25 cellular contexts compared by ENCODE assay signal in genomic region chr14:91068642-91069041, GRCh38. TPM values are rescaled to one million over a fixed set of nuclear protein-coding genes. Genes with fewer than 3 reads are reported as not detected.
DNase-seq lines count a peak whose midpoint lies in the region; ATAC-seq lines count a peak whose summit lies in the region.
"Had no signal": no experiment of that assay in that cellular context is flagged by ENCODE, and none has a peak within 500 bp of the region (broad histone marks: within the 10 kb centered on the region; RNA-seq: fewer than 3 reads in every experiment).

No MANE protein-coding gene starts in this region.

- no peaks in the 10 kb centered on the region for H3K27me3 Mint-ChIP-seq in activated CD4-positive, alpha-beta T cell treated with anti-CD3 and anti-CD28 coated beads for 36 hours
- H3K27me3 Mint-ChIP-seq in activated naive CD8-positive, alpha-beta T cell treated with anti-CD3 and anti-CD28 coated beads for 36 hours, result no peaks in the 10 kb centered on the region
- H3K27me3 Mint-ChIP-seq in naive thymus-derived CD4-positive, alpha-beta T cell, result peaks cover 0 to 2% (median 0%) of the 10 kb centered on the region in 5 donors

- DNase-seq in activated CD4-positive, alpha-beta T cell treated with anti-CD3 and anti-CD28 coated beads for 36 hours, result no peak
- DNase-seq in activated CD4-positive, alpha-beta T cell treated with anti-CD3 and anti-CD28 coated beads, Interleukin-2, amount 50 U/mL, for 4 hours, result no peak
- peak; percentile 30 for DNase-seq in MV-4-11 (lab: John Stamatoyannopoulos, UW)
- DNase-seq in activated naive CD8-positive, alpha-beta T cell treated with anti-CD3 and anti-CD28 coated beads for 36 hours, result no peak
- peak in 4 of 9 donors; percentile 19 to 31 (median 27) for DNase-seq in naive thymus-derived CD4-positive, alpha-beta T cell
- DNase-seq in DMS 273 (lab: John Stamatoyannopoulos, UW; ENCODE audit: unreplicated experiment), result no peak
- DNase-seq in mucosa of gallbladder (ENCODE audit: low spot score), result no peak
- DNase-seq: 8988T; activated CD4-positive, alpha-beta T cell treated with anti-CD3 and anti-CD28 coated beads for 1 hour; activated T-cell treated with anti-CD3 and anti-CD28 coated beads, Interleukin-2, amount 50 U/mL, for 4 hours; aorta; BE2C; cortex of kidney; GDM1; HCEC 1CT; KBM-7; left cardiac atrium; NCI-H1417 treated with DMSO at 0.1 percent for 48 hours; NCI-H2171 treated with DMSO at 0.1 percent for 48 hours; NCI-H748 treated with DMSO at 0.1 percent for 48 hours; SJCRH30; stimulated activated CD4-positive, alpha-beta T cell treated with anti-CD3 and anti-CD28 coated beads, Interleukin-4, amount 100 ng/mL, for 4 hours; T-helper 9 cell had no signal

- CTCF ChIA-PET in activated CD4-positive, alpha-beta T cell treated with anti-CD3 and anti-CD28 coated beads for 36 hours (lab: Charles Lee), result interaction anchor here (1.3 kb wide), 1 partner anchor 105 kb away, joined by 3 read pairs; no protein-coding TSS in a partner anchor
- CTCF ChIA-PET in naive thymus-derived CD4-positive, alpha-beta T cell (lab: Charles Lee), result interaction anchor here (0.9 kb wide), 1 partner anchor 106 kb away, joined by 4 read pairs; no protein-coding TSS in a partner anchor

- no peaks in the 10 kb centered on the region for H3K9me3 ChIP-seq in naive thymus-derived CD4-positive, alpha-beta T cell (ENCODE audit: control insufficient read depth in 2 of 3, low read length in 3 of 3)
- H3K9me3 ChIP-seq: BE2C had no signal

- no peak overlapping the region for H3K4me3 ChIP-seq in naive thymus-derived CD4-positive, alpha-beta T cell (ENCODE audit: low read length)
- H3K4me3 ChIP-seq: gastroesophageal sphincter, SJCRH30 had no signal

- H3K36me3 Mint-ChIP-seq in activated CD4-positive, alpha-beta T cell treated with anti-CD3 and anti-CD28 coated beads for 36 hours (ENCODE audit: low read depth), result peaks cover 7% of the 10 kb centered on the region
- H3K36me3 Mint-ChIP-seq in activated naive CD8-positive, alpha-beta T cell treated with anti-CD3 and anti-CD28 coated beads for 36 hours, result peaks cover 16% of the 10 kb centered on the region
- peaks cover 0 to 39% (median 0%) of the 10 kb centered on the region in 5 donors for H3K36me3 Mint-ChIP-seq in naive thymus-derived CD4-positive, alpha-beta T cell

- peaks cover 5% of the 10 kb centered on the region for H3K9me3 Mint-ChIP-seq in activated CD4-positive, alpha-beta T cell treated with anti-CD3 and anti-CD28 coated beads for 36 hours (ENCODE audit: low read depth)
- peaks cover 13% of the 10 kb centered on the region for H3K9me3 Mint-ChIP-seq in activated naive CD8-positive, alpha-beta T cell treated with anti-CD3 and anti-CD28 coated beads for 36 hours
- peaks cover 0 to 11% (median 0%) of the 10 kb centered on the region in 11 donors for H3K9me3 Mint-ChIP-seq in naive thymus-derived CD4-positive, alpha-beta T cell

- no peaks in the 10 kb centered on the region for H3K36me3 ChIP-seq in naive thymus-derived CD4-positive, alpha-beta T cell (ENCODE audit: control insufficient read depth in 2 of 3, insufficient read depth in 3 of 3, low read length in 3 of 3)
- H3K36me3 ChIP-seq: BE2C, gastroesophageal sphincter, SJCRH30 had no signal

- peak overlapping the region; percentile 92 for H3K27ac Mint-ChIP-seq in activated CD4-positive, alpha-beta T cell treated with anti-CD3 and anti-CD28 coated beads for 36 hours
- peak overlapping the region; percentile 95 for H3K27ac Mint-ChIP-seq in activated naive CD8-positive, alpha-beta T cell treated with anti-CD3 and anti-CD28 coated beads for 36 hours
- peak overlapping the region; percentile 66 to 94 (median 87) for H3K27ac Mint-ChIP-seq in naive thymus-derived CD4-positive, alpha-beta T cell

- POLR2A ChIA-PET in activated CD4-positive, alpha-beta T cell treated with anti-CD3 and anti-CD28 coated beads for 36 hours (lab: Charles Lee), result interaction anchor here (0.7 to 0.9 kb wide), 2 partner anchors 45 to 99 kb away, joined by 3 to 8 read pairs; partner anchors contain the start of gene DGLUCY
- POLR2A ChIA-PET in naive thymus-derived CD4-positive, alpha-beta T cell (lab: Charles Lee), result interaction anchor here (0.6 to 4.7 kb wide), 4 partner anchors 10 to 46 kb away, joined by 3 to 25 read pairs (median 6); partner anchors contain the start of gene DGLUCY

- peaks cover 47% of the 10 kb centered on the region for H3K4me1 Mint-ChIP-seq in activated CD4-positive, alpha-beta T cell treated with anti-CD3 and anti-CD28 coated beads for 36 hours
- H3K4me1 Mint-ChIP-seq in activated naive CD8-positive, alpha-beta T cell treated with anti-CD3 and anti-CD28 coated beads for 36 hours, result peaks cover 52% of the 10 kb centered on the region
- H3K4me1 Mint-ChIP-seq in naive thymus-derived CD4-positive, alpha-beta T cell, result peaks cover 53 to 70% (median 61%) of the 10 kb centered on the region in 7 donors

- no peak for ATAC-seq in activated CD4-positive, alpha-beta T cell treated with anti-CD3 and anti-CD28 coated beads for 36 hours
- ATAC-seq in naive thymus-derived CD4-positive, alpha-beta T cell, result no peak
- ATAC-seq in HG03025 (IDR thresholded peaks at IDR 0.05; ENCODE audit: low FRiP score, unreplicated experiment), result no peak
- ATAC-seq: gastroesophageal sphincter, left cardiac atrium had no signal

- H3K4me3 Mint-ChIP-seq in activated CD4-positive, alpha-beta T cell treated with anti-CD3 and anti-CD28 coated beads for 36 hours, result no peak overlapping the region
- peak overlapping the region; percentile 12 for H3K4me3 Mint-ChIP-seq in activated naive CD8-positive, alpha-beta T cell treated with anti-CD3 and anti-CD28 coated beads for 36 hours
- peak overlapping the region; percentile 54 to 89 (median 63) for H3K4me3 Mint-ChIP-seq in naive thymus-derived CD4-positive, alpha-beta T cell

- H3K27ac ChIP-seq in naive thymus-derived CD4-positive, alpha-beta T cell (ENCODE audit: low read depth, low read length), result peak overlapping the region; percentile 6
- H3K27ac ChIP-seq: gastroesophageal sphincter, SJCRH30 had no signal

- intact Hi-C loops in activated CD4-positive, alpha-beta T cell treated with anti-CD3 and anti-CD28 coated beads for 36 hours (cut with DNase I, micrococcal nuclease), result loop anchor here in 1 of 2 experiments (10.0 kb wide), 2 partner anchors 796 to 1454 kb away; partner anchors contain the start of gene TC2N
- intact Hi-C loops in naive thymus-derived CD4-positive, alpha-beta T cell (cut with micrococcal nuclease), result loop anchor here (1.0 to 10.0 kb wide), 2 partner anchors 8 to 1114 kb away; partner anchors contain the start of genes EFCAB11 (in 1 of the 2), RPS6KA5 (in 1 of the 2) and TDP1 (in 1 of the 2)

- H3K27me3 ChIP-seq in naive thymus-derived CD4-positive, alpha-beta T cell (ENCODE audit: control insufficient read depth in 2 of 2, insufficient read depth in 2 of 2, low read length in 2 of 2), result no peaks in the 10 kb centered on the region
- H3K27me3 ChIP-seq: BE2C, gastroesophageal sphincter, SJCRH30 had no signal

- H3K4me1 ChIP-seq in naive thymus-derived CD4-positive, alpha-beta T cell (ENCODE audit: control insufficient read depth in 2 of 2, insufficient read depth in 2 of 2, low read length in 2 of 2), result peaks cover 58 to 60% of the 10 kb centered on the region in 2 donors
- H3K4me1 ChIP-seq: BE2C, SJCRH30 had no signal

RNA-seq across cellular contexts. Expression of gene RPS6KA5, which starts 8.2 kb away (rescaled TPM):
- 10 to 100 TPM; 11.9 to 13.8 TPM for total RNA-seq in activated CD4-positive, alpha-beta T cell treated with anti-CD3 and anti-CD28 coated beads for 36 hours
- total RNA-seq in activated naive CD8-positive, alpha-beta T cell treated with anti-CD3 and anti-CD28 coated beads for 36 hours, result 10 to 100 TPM; 10.1 to 13.1 TPM
- total RNA-seq in naive thymus-derived CD4-positive, alpha-beta T cell, result 10 to 100 TPM; 31.9 to 43.5 (median 34.3) TPM
- polyA plus RNA-seq in naive thymus-derived CD4-positive, alpha-beta T cell, result 10 to 100 TPM; 17.7 to 26.8 TPM
- total RNA-seq in mucosa of gallbladder, result 7.1 TPM

RNA-seq across cellular contexts. Expression of gene DGLUCY, which starts 45.2 kb away (rescaled TPM):
- total RNA-seq in activated CD4-positive, alpha-beta T cell treated with anti-CD3 and anti-CD28 coated beads for 36 hours, result 10 to 100 TPM; 46.3 to 55.2 TPM
- 10 to 100 TPM; 31.9 to 36.1 TPM for total RNA-seq in activated naive CD8-positive, alpha-beta T cell treated with anti-CD3 and anti-CD28 coated beads for 36 hours
- 100 to 1,000 TPM in 2 of 5 experiments, 10 to 100 TPM in 3; 63.7 to 108 (median 95.9) TPM for total RNA-seq in naive thymus-derived CD4-positive, alpha-beta T cell
- polyA plus RNA-seq in naive thymus-derived CD4-positive, alpha-beta T cell, result 10 to 100 TPM; 31.1 to 41.7 TPM
- 97.6 TPM for total RNA-seq in mucosa of gallbladder
